Comparison of ENCODE assay signal across 18 cellular contexts in genomic region chr11:10683429-10683828, GRCh38. TPM values are rescaled to one million over a fixed set of nuclear protein-coding genes. Genes with fewer than 3 reads are reported as not detected.
DNase-seq lines count a peak whose midpoint lies in the region; ATAC-seq, FAIRE-seq and TF ChIP-seq lines count a peak whose summit lies in the region.
"Had no signal": no experiment of that assay in that cellular context is flagged by ENCODE, and none has a peak within 500 bp of the region (broad histone marks: within the 10 kb centered on the region; RNA-seq: fewer than 3 reads in every experiment).

No MANE protein-coding gene starts in this region.

- no peak overlapping the region for H3K4me3 Mint-ChIP-seq in WTC11
- H3K4me3 Mint-ChIP-seq in osteocyte (ENCODE audit: unreplicated experiment): no peak overlapping the region
- H3K4me3 Mint-ChIP-seq: CD4-positive, alpha-beta memory T cell; H9 had no signal

- H3K36me3 Mint-ChIP-seq in WTC11: no peaks in the 10 kb centered on the region
- H3K36me3 Mint-ChIP-seq in osteocyte (ENCODE audit: unreplicated experiment): peaks cover 17% of the 10 kb centered on the region
- H3K36me3 Mint-ChIP-seq: CD4-positive, alpha-beta memory T cell had no signal

- TF ChIP-seq POLR2A in gastroesophageal sphincter (IDR thresholded peaks at IDR 0.05): no peak

- H3K4me3 ChIP-seq in gastroesophageal sphincter (no peak overlapping the region), kidney (ENCODE audit: low read length in 2 of 2) (no peak overlapping the region)
- H3K4me3 ChIP-seq: A549 had no signal

- CTCF ChIA-PET in WTC11 (lab: Charles Lee): interaction anchor here (1.1 to 1.3 kb wide), 3 partner anchors 11 to 59 kb away, joined by 3 to 4 read pairs (median 3); no protein-coding TSS in a partner anchor

- H3K4me1 Mint-ChIP-seq in WTC11 (no peaks in the 10 kb centered on the region), osteocyte (ENCODE audit: unreplicated experiment) (no peaks in the 10 kb centered on the region)
- H3K4me1 Mint-ChIP-seq: CD4-positive, alpha-beta memory T cell; H9 had no signal

- no peaks in the 10 kb centered on the region for H3K9me3 ChIP-seq in gastroesophageal sphincter
- H3K9me3 ChIP-seq in kidney (ENCODE audit: control insufficient read depth in 1 of 2, low read length in 2 of 2): no peaks in the 10 kb centered on the region
- H3K9me3 ChIP-seq: A549, BE2C had no signal

- DNase-seq in WTC11 (ENCODE audit: low spot score) (no peak), osteocyte (ENCODE audit: extremely low spot score, unreplicated experiment) (peak; percentile 46), kidney (no peak), NCI-H2196 treated with DMSO at 0.1 percent for 48 hours (lab: John Stamatoyannopoulos, UW; ENCODE audit: unreplicated experiment) (no peak)
- DNase-seq: BE2C; CD4-positive, alpha-beta memory T cell; DMS153; DND-41; GDM1; H9 had no signal

- POLR2A ChIA-PET in WTC11 (lab: Charles Lee): no interaction called here

- 14 to 29% methylated on average over 1 of the region's 1 CpG for WGBS in gastroesophageal sphincter (ENCODE audit: low coverage in 1 of 2), 2 donors

- TF ChIP-seq CTCF in WTC11 (IDR thresholded peaks at IDR 0.05): no peak
- no peak for TF ChIP-seq CTCF in gastroesophageal sphincter (IDR thresholded peaks at IDR 0.05)
- TF ChIP-seq CTCF in osteocyte (IDR thresholded peaks at IDR 0.05): no peak
- TF ChIP-seq CTCF in kidney (IDR thresholded peaks at IDR 0.05; ENCODE audit: borderline replicate concordance, extremely low read depth, insufficient read depth): no peak

- FAIRE-seq in kidney (lab: Jason Lieb, UNC): no peak
- FAIRE-seq: A549, GM12892, HepG2, HTR-8/SVneo had no signal

- H3K9me3 Mint-ChIP-seq in WTC11 (no peaks in the 10 kb centered on the region), osteocyte (ENCODE audit: unreplicated experiment) (no peaks in the 10 kb centered on the region)
- H3K9me3 Mint-ChIP-seq: CD4-positive, alpha-beta memory T cell; H9 had no signal

- H3K27ac Mint-ChIP-seq in WTC11: no peak overlapping the region
- H3K27ac Mint-ChIP-seq in osteocyte (ENCODE audit: unreplicated experiment): no peak overlapping the region
- H3K27ac Mint-ChIP-seq: CD4-positive, alpha-beta memory T cell; H9 had no signal

- H3K4me1 ChIP-seq in gastroesophageal sphincter: peaks cover 0 to 86% (median 15%) of the 10 kb centered on the region in 3 donors
- H3K4me1 ChIP-seq in kidney (ENCODE audit: control insufficient read depth in 1 of 2, insufficient read depth in 1 of 2, low read depth in 1 of 2, low read length in 2 of 2): no peaks in the 10 kb centered on the region
- H3K4me1 ChIP-seq: A549, BE2C had no signal

- H3K27ac ChIP-seq in gastroesophageal sphincter: peak overlapping the region in 3 of 4 donors; percentile 21 to 48 (median 26)
- no peak overlapping the region for H3K27ac ChIP-seq in kidney (ENCODE audit: low read depth in 2 of 2, low read length in 2 of 2)
- H3K27ac ChIP-seq: A549, C4-2B had no signal

- H3K36me3 ChIP-seq in gastroesophageal sphincter (peaks cover 0 to 45% of the 10 kb centered on the region in 2 donors), kidney (ENCODE audit: control insufficient read depth in 1 of 2, insufficient read depth in 2 of 2, low read length in 2 of 2) (no peaks in the 10 kb centered on the region)
- H3K36me3 ChIP-seq: BE2C had no signal

- H3K27me3 Mint-ChIP-seq in WTC11 (ENCODE audit: low read depth) (no peaks in the 10 kb centered on the region), osteocyte (ENCODE audit: unreplicated experiment) (no peaks in the 10 kb centered on the region)

- no peaks in the 10 kb centered on the region for H3K27me3 ChIP-seq in gastroesophageal sphincter
- H3K27me3 ChIP-seq: BE2C had no signal

- intact Hi-C loops in kidney (cut with DNase I): no loop called here

- H3K9ac ChIP-seq in kidney (ENCODE audit: low read length in 2 of 2): no peak overlapping the region

- peak; percentile 81 for ATAC-seq in WTC11
- ATAC-seq in gastroesophageal sphincter: no peak
- ATAC-seq in GM21737 (IDR thresholded peaks at IDR 0.05; ENCODE audit: unreplicated experiment): no peak
- no peak for ATAC-seq in HG02981 (IDR thresholded peaks at IDR 0.05; ENCODE audit: unreplicated experiment)
- ATAC-seq: A549, HepG2 had no signal

- no peak for TF ChIP-seq EP300 in gastroesophageal sphincter (IDR thresholded peaks at IDR 0.05)

TF ChIP-seq in WTC11, 78 proteins besides CTCF, POLR2A, EP300 and RAD21:
- TF ChIP-seq NFATC4 (CRISPR knock-in tag; IDR thresholded peaks at IDR 0.05) (no peak), ZNF232 (CRISPR knock-in tag; IDR thresholded peaks at IDR 0.05) (no peak), STAT6 (CRISPR knock-in tag; conservative IDR thresholded peaks at IDR 0.05; ENCODE audit: low read depth) (no peak), FOXP1 (CRISPR knock-in tag; IDR thresholded peaks at IDR 0.05; ENCODE audit: borderline replicate concordance) (no peak)
TF ChIP-seq in WTC11: peak in this region for 0.

RNA-seq across cellular contexts. Expression of gene IRAG1, which starts 10.1 kb away (rescaled TPM):
- total RNA-seq in WTC11 (2021): 2.8 to 5.2 TPM (median 3.9 TPM) in 3 replicates
- total RNA-seq in gastroesophageal sphincter: 100 to 1,000 TPM; 156 to 408 (median 278) TPM
- total RNA-seq in osteocyte: 22.2 and 24.0 TPM in 2 replicates
- 38.1 TPM for total RNA-seq in kidney
- 7.0 TPM for polyA plus RNA-seq in kidney (ENCODE audit: insufficient read depth, low read depth, low replicate concordance)
- total RNA-seq: CD4-positive, alpha-beta memory T cell had no signal
- polyA plus RNA-seq: CD4-positive, alpha-beta memory T cell had no signal

Comparison
In these comparisons a context has a peak if more than half of its experiments do, and no peak if none do; other contexts are left out.
1. H3K27ac ChIP-seq: peak in gastroesophageal sphincter (3 of 4); none in kidney (0 of 2).